In genomic region chr3:125000661-125001060, GRCh38 we compare ENCODE assay signal across 16 cellular contexts. TPM values are rescaled to one million over a fixed set of nuclear protein-coding genes. Genes with fewer than 3 reads are reported as not detected.
DNase-seq lines count a peak whose midpoint lies in the region; ATAC-seq and TF ChIP-seq lines count a peak whose summit lies in the region.
"Had no signal": no experiment of that assay in that cellular context is flagged by ENCODE, and none has a peak within 500 bp of the region (broad histone marks: within the 10 kb centered on the region; RNA-seq: fewer than 3 reads in every experiment).

No MANE protein-coding gene starts in this region.

- no peak overlapping the region for H3K4me2 ChIP-seq in hepatocyte
- no peak overlapping the region for H3K4me2 ChIP-seq in PC-3 (ENCODE audit: low read length)
- H3K4me2 ChIP-seq: KMS-11 had no signal

- WGBS in heart left ventricle, 4 donors, result 66 to 84% (median 77%) methylated on average over 2 of the region's 2 CpGs
- 69% methylated on average over 2 of the region's 2 CpGs for WGBS in hepatocyte (ENCODE audit: low lambda C conversion rate, missing lambda C conversion rate)

- DNase-seq in heart left ventricle, result no peak
- DNase-seq in left cardiac atrium, result no peak
- no peak for DNase-seq in Panc1 (ENCODE audit: low read depth, low spot score)
- no peak for DNase-seq in hepatocyte (ENCODE audit: low spot score)
- no peak for DNase-seq in mucosa of descending colon
- no peak for DNase-seq in PC-3
- DNase-seq: GOT3, NCI-H1092, NCI-H146, NCI-H2081, NCI-H510A treated with DMSO at 0.1 percent for 48 hours had no signal

- peaks cover 7 to 97% (median 64%) of the 10 kb centered on the region in 12 donors for H3K4me1 ChIP-seq in heart left ventricle
- peaks cover 29% of the 10 kb centered on the region for H3K4me1 ChIP-seq in Panc1 (ENCODE audit: control insufficient read depth, insufficient read depth, low read length)
- H3K4me1 ChIP-seq in hepatocyte (ENCODE audit: insufficient read depth), result peaks cover 41% of the 10 kb centered on the region
- peaks cover 74% of the 10 kb centered on the region for H3K4me1 ChIP-seq in stomach smooth muscle (ENCODE audit: control insufficient read depth, insufficient read depth, low read length)
- H3K4me1 ChIP-seq in mucosa of descending colon (ENCODE audit: low read depth), result peaks cover 21% of the 10 kb centered on the region
- peaks cover 16% of the 10 kb centered on the region for H3K4me1 ChIP-seq in PC-3 (ENCODE audit: insufficient read depth, low read length)

- no peak for TF ChIP-seq CTCF in heart left ventricle (IDR thresholded peaks at IDR 0.05)
- no peak for TF ChIP-seq CTCF in Panc1 (IDR thresholded peaks at IDR 0.05)
- no peak for TF ChIP-seq CTCF in hepatocyte (IDR thresholded peaks at IDR 0.05; ENCODE audit: poor library complexity)
- no peak for TF ChIP-seq CTCF in mucosa of descending colon (IDR thresholded peaks at IDR 0.05)
- no peak for TF ChIP-seq CTCF in PC-3 (conservative IDR thresholded peaks at IDR 0.05; ENCODE audit: low read depth, low read length)

- intact Hi-C loops in heart left ventricle (cut with DNase I), result loop anchor here in 6 of 10 donors (5.0 to 10.0 kb wide), 4 partner anchors 47 to 377 kb away; partner anchors contain the start of genes HEG1 (in 1 of the 6) and ZNF148 (in 1 of the 6)
- intact Hi-C loops in left cardiac atrium (cut with DNase I), result loop anchor here (5.0 kb wide), 1 partner anchor 52 kb away; no protein-coding TSS in a partner anchor
- intact Hi-C loops in Panc1 (cut with micrococcal nuclease; ENCODE audit: unreplicated experiment), result no loop called here
- intact Hi-C loops in mucosa of descending colon (cut with DNase I, micrococcal nuclease), result no loop called here
- intact Hi-C loops in PC-3 (cut with micrococcal nuclease), result no loop called here

- BruUV-seq in Panc1 (replicated peaks; lab: Mats Ljungman, UMichigan), result no TSS peak
- BruUV-seq in PC-3 (replicated peaks; lab: Mats Ljungman, UMichigan), result no TSS peak

- H3K9me2 ChIP-seq in hepatocyte (replicated peaks; ENCODE audit: insufficient read depth) (no peaks in the 10 kb centered on the region), PC-3 (replicated peaks; ENCODE audit: low read length) (no peaks in the 10 kb centered on the region)

- in situ Hi-C loops in Panc1 (cut with HindIII; ENCODE audit: low pct_unique_long_range_greater_than_20kb, low sequenced_read_pairs), result no loop called here

- peaks cover 0 to 100% (median 99%) of the 10 kb centered on the region in 9 donors for H3K36me3 ChIP-seq in heart left ventricle
- H3K36me3 ChIP-seq in Panc1 (ENCODE audit: control insufficient read depth, insufficient read depth, low read length), result peaks cover 31% of the 10 kb centered on the region
- H3K36me3 ChIP-seq in hepatocyte (replicated peaks; ENCODE audit: insufficient read depth, low read depth), result no peaks in the 10 kb centered on the region
- H3K36me3 ChIP-seq in stomach smooth muscle (ENCODE audit: control insufficient read depth in 2 of 2, insufficient read depth in 2 of 2, low read length in 2 of 2), result peaks cover 28 to 29% of the 10 kb centered on the region in 2 donors
- H3K36me3 ChIP-seq in mucosa of descending colon (ENCODE audit: low read depth), result no peaks in the 10 kb centered on the region
- no peaks in the 10 kb centered on the region for H3K36me3 ChIP-seq in PC-3 (ENCODE audit: low read depth, low read length)

- no peaks in the 10 kb centered on the region for H3K27me3 ChIP-seq in heart left ventricle
- no peaks in the 10 kb centered on the region for H3K27me3 ChIP-seq in Panc1 (ENCODE audit: control insufficient read depth, insufficient read depth, low read length)
- H3K27me3 ChIP-seq in hepatocyte, result no peaks in the 10 kb centered on the region
- H3K27me3 ChIP-seq in stomach smooth muscle (ENCODE audit: control insufficient read depth in 1 of 2, insufficient read depth in 2 of 2, low read length in 2 of 2), result no peaks in the 10 kb centered on the region
- no peaks in the 10 kb centered on the region for H3K27me3 ChIP-seq in PC-3 (ENCODE audit: low read length)
- H3K27me3 ChIP-seq: BLaER1 treated with 17β-estradiol and CSF1 and Interleukin-3, amounts not matched to agents 10 nM and 100 nM had no signal

- no peaks in the 10 kb centered on the region for H3K9me3 ChIP-seq in heart left ventricle
- no peaks in the 10 kb centered on the region for H3K9me3 ChIP-seq in Panc1 (ENCODE audit: control insufficient read depth, insufficient read depth, low read depth, low read length)
- H3K9me3 ChIP-seq in hepatocyte (ENCODE audit: low read depth), result no peaks in the 10 kb centered on the region
- H3K9me3 ChIP-seq in stomach smooth muscle (ENCODE audit: control insufficient read depth in 2 of 2, low read length in 2 of 2), result no peaks in the 10 kb centered on the region
- no peaks in the 10 kb centered on the region for H3K9me3 ChIP-seq in mucosa of descending colon
- H3K9me3 ChIP-seq in PC-3 (ENCODE audit: low read length), result no peaks in the 10 kb centered on the region
- H3K9me3 ChIP-seq: BLaER1 treated with 17β-estradiol and CSF1 and Interleukin-3, amounts not matched to agents 10 nM and 100 nM had no signal

- no peak overlapping the region for H3K4me3 ChIP-seq in heart left ventricle
- no peak overlapping the region for H3K4me3 ChIP-seq in Panc1 (ENCODE audit: low read depth in 2 of 2, low read length in 2 of 2)
- H3K4me3 ChIP-seq in hepatocyte, result no peak overlapping the region
- H3K4me3 ChIP-seq in stomach smooth muscle (ENCODE audit: low read length in 2 of 2), result no peak overlapping the region
- no peak overlapping the region for H3K4me3 ChIP-seq in mucosa of descending colon
- H3K4me3 ChIP-seq in PC-3 (ENCODE audit: low read length), result no peak overlapping the region
- H3K4me3 ChIP-seq: BLaER1 treated with 17β-estradiol and CSF1 and Interleukin-3, amounts not matched to agents 10 nM and 100 nM had no signal

- H3K27ac ChIP-seq in heart left ventricle, result peak overlapping the region in 10 of 12 donors; percentile 12 to 74 (median 39)
- peak overlapping the region; percentile 39; the same call in 1 of the 2 replicates for H3K27ac ChIP-seq in Panc1 (ENCODE audit: low read length)
- H3K27ac ChIP-seq in hepatocyte, result peak overlapping the region; percentile 94
- peak overlapping the region; percentile 81 for H3K27ac ChIP-seq in stomach smooth muscle (ENCODE audit: low read length)
- H3K27ac ChIP-seq in PC-3 (ENCODE audit: low read length), result no peak overlapping the region
- H3K27ac ChIP-seq: BLaER1 treated with 17β-estradiol and CSF1 and Interleukin-3, amounts not matched to agents 10 nM and 100 nM; KMS-11; RWPE1 had no signal

- H3F3A ChIP-seq in PC-3 (ENCODE audit: low read length, unreplicated experiment), result no peaks in the 10 kb centered on the region

- H4K20me1 ChIP-seq in hepatocyte (ENCODE audit: insufficient read depth, poor library complexity, severe bottlenecking) (no peaks in the 10 kb centered on the region), PC-3 (ENCODE audit: low read length) (no peaks in the 10 kb centered on the region)
- H4K20me1 ChIP-seq: BLaER1 treated with 17β-estradiol and CSF1 and Interleukin-3, amounts not matched to agents 10 nM and 100 nM had no signal

- no peak for TF ChIP-seq POLR2A in heart left ventricle (IDR thresholded peaks at IDR 0.05)

- H3K9ac ChIP-seq in stomach smooth muscle (ENCODE audit: low read length in 2 of 2), result no peak overlapping the region
- no peak overlapping the region for H3K9ac ChIP-seq in PC-3 (ENCODE audit: low read length)
- H3K9ac ChIP-seq: BLaER1 treated with 17β-estradiol and CSF1 and Interleukin-3, amounts not matched to agents 10 nM and 100 nM; KMS-11 had no signal

- H2AFZ ChIP-seq in hepatocyte, result no peak overlapping the region
- H2AFZ ChIP-seq in PC-3 (ENCODE audit: low read length), result no peak overlapping the region

- POLR2A ChIA-PET in Panc1 (lab: Charles Lee), result interaction anchor here (0.6 kb wide), 1 partner anchor 466 kb away, joined by 9 read pairs; no protein-coding TSS in a partner anchor
- POLR2A ChIA-PET in PC-3 (lab: Charles Lee; ENCODE audit: unreplicated experiment), result no interaction called here

- ATAC-seq in heart left ventricle (no peak), left cardiac atrium (no peak), Panc1 (no peak), HG03457 (IDR thresholded peaks at IDR 0.05; ENCODE audit: unreplicated experiment) (no peak), mucosa of descending colon (no peak), PC-3 (no peak)

- no peaks in the 10 kb centered on the region for H3K79me2 ChIP-seq in hepatocyte
- no peaks in the 10 kb centered on the region for H3K79me2 ChIP-seq in PC-3 (ENCODE audit: low read length)

- CTCF ChIA-PET in Panc1 (lab: Charles Lee), result no interaction called here
- CTCF ChIA-PET in PC-3 (lab: Charles Lee), result no interaction called here

RNA-seq across cellular contexts. Expression of gene HEG1, which starts 55.1 kb away (rescaled TPM):
- total RNA-seq in heart left ventricle, result 100 to 1,000 TPM in 6 of 9 donors, 10 to 100 TPM in 3; 68.1 to 211 (median 121) TPM
- 10 to 100 TPM; 23.7 to 39.0 TPM for polyA plus RNA-seq in heart left ventricle
- total RNA-seq in left cardiac atrium, result 100 to 1,000 TPM; 120 to 149 TPM
- 141 TPM for total RNA-seq in Panc1 (2021; ENCODE audit: unreplicated experiment)
- polyA plus RNA-seq in Panc1 (2012; ENCODE audit: insufficient read length), result 63.2 TPM
- 25.1 and 27.2 TPM in 2 replicates for total RNA-seq in hepatocyte
- polyA plus RNA-seq in hepatocyte, result 22.5 and 27.3 TPM in 2 replicates
- 10 to 100 TPM in 2 of 3 donors, 1 to 10 TPM in 1; 7.4 to 45.3 (median 15.0) TPM for total RNA-seq in mucosa of descending colon
- total RNA-seq in PC-3 (2014; rRNA removed), result 1.2 and 3.2 TPM in 2 replicates

Comparison
In these comparisons a context has a peak if more than half of its experiments do, and no peak if none do; other contexts are left out.
1. intact Hi-C loops: an anchor here in heart left ventricle (5.0 to 10.0 kb wide) and left cardiac atrium (5.0 kb wide); none called in Panc1, mucosa of descending colon and PC-3.